13 cellular contexts compared by ENCODE assay signal in genomic region chr12:5783274-5783920, GRCh38.
"Had no signal": no experiment of that assay in that cellular context is flagged by ENCODE, and none has a peak within 500 bp of the region (broad histone marks: within the 10 kb centered on the region; RNA-seq: fewer than 3 reads in every experiment).

No MANE protein-coding gene starts in this region.

- DNase-seq: activated CD4-positive, alpha-beta T cell treated with anti-CD3 and anti-CD28 coated beads for 1 hour; activated CD4-positive, alpha-beta T cell treated with anti-CD3 and anti-CD28 coated beads, Interleukin-2, amount 50 U/mL, for 48 hours; activated gamma-delta T cell; activated naive CD8-positive, alpha-beta T cell treated with anti-CD3 and anti-CD28 coated beads for 36 hours; activated T-cell treated with anti-CD3 and anti-CD28 coated beads, Interleukin-2, amount 50 U/mL, for 48 hours; dorsolateral prefrontal cortex; heart left ventricle; kidney; nephron progenitor cell; stimulated activated CD4-positive, alpha-beta T cell treated with anti-CD3 and anti-CD28 coated beads, Interleukin-4, amount 100 ng/mL, for 4 hours; stomach; T-helper 9 cell had no signal

- H3K4me1 Mint-ChIP-seq: activated naive CD8-positive, alpha-beta T cell treated with anti-CD3 and anti-CD28 coated beads for 36 hours had no signal

- H3K27ac Mint-ChIP-seq: activated naive CD8-positive, alpha-beta T cell treated with anti-CD3 and anti-CD28 coated beads for 36 hours; nephron progenitor cell had no signal

- H3K4me3 Mint-ChIP-seq: activated naive CD8-positive, alpha-beta T cell treated with anti-CD3 and anti-CD28 coated beads for 36 hours; nephron progenitor cell had no signal

- H3K36me3 Mint-ChIP-seq: activated naive CD8-positive, alpha-beta T cell treated with anti-CD3 and anti-CD28 coated beads for 36 hours had no signal

- H3K27me3 Mint-ChIP-seq: activated naive CD8-positive, alpha-beta T cell treated with anti-CD3 and anti-CD28 coated beads for 36 hours had no signal

- ATAC-seq: heart left ventricle had no signal

- H3K27ac ChIP-seq: dorsolateral prefrontal cortex, heart left ventricle, stomach, thoracic aorta had no signal

- H3K27me3 ChIP-seq: heart left ventricle, stomach had no signal

- H3K9me3 Mint-ChIP-seq: activated naive CD8-positive, alpha-beta T cell treated with anti-CD3 and anti-CD28 coated beads for 36 hours; nephron progenitor cell had no signal

- H3K9me3 ChIP-seq: heart left ventricle, stomach, thoracic aorta had no signal

- H3K4me3 ChIP-seq: dorsolateral prefrontal cortex, heart left ventricle, stomach, thoracic aorta had no signal

- H3K36me3 ChIP-seq: heart left ventricle, stomach, thoracic aorta had no signal
